Comparison of ENCODE assay signal across 20 cellular contexts in the genomic region with DNA sequence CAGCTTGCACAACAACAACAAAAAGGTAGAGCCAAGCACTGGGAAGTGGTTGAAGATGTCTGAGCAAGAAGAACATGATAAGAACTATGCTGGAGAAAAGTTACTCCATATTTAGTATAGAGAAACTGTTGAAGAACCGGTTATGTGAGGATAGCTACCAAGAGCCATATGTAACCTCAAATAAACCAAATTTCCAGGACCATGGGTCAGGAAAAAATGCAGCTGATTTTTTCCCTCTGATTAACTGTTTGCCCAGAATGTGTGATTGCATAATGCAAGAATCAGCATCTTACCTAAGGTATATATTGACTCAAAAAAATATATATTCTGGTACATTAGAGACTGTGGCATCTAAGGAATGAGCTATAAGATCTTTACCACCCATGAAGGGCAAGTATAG.
"Had no signal": no experiment of that assay in that cellular context is flagged by ENCODE, and none has a peak within 500 bp of the region (broad histone marks: within the 10 kb centered on the region; RNA-seq: fewer than 3 reads in every experiment).

No MANE protein-coding gene starts in this region.

- H3K4me3 Mint-ChIP-seq: activated CD4-positive, alpha-beta memory T cell treated with anti-CD3 and anti-CD28 coated beads for 36 hours; activated CD4-positive, alpha-beta T cell treated with anti-CD3 and anti-CD28 coated beads for 36 hours; activated naive CD8-positive, alpha-beta T cell treated with anti-CD3 and anti-CD28 coated beads, Interleukin-2, amount 10 ng/mL, durations not matched to agents 7 days and 5 days; activated T-cell treated with anti-CD3 and anti-CD28 coated beads, Interleukin-2, amount 50 U/mL, for 72 hours; natural killer cell; stimulated activated naive B cell treated with anti-CD40 and anti-IgM and Interleukin-4, amounts not matched to agents 10 μg/mL and 1 μg/mL and 100 μg/mL, for 72 hours had no signal

- H3K4me1 Mint-ChIP-seq: activated CD4-positive, alpha-beta T cell treated with anti-CD3 and anti-CD28 coated beads for 36 hours; activated naive CD8-positive, alpha-beta T cell treated with anti-CD3 and anti-CD28 coated beads, Interleukin-2, amount 10 ng/mL, durations not matched to agents 7 days and 5 days; natural killer cell; stimulated activated naive B cell treated with anti-CD40 and anti-IgM and Interleukin-4, amounts not matched to agents 10 μg/mL and 1 μg/mL and 100 μg/mL, for 72 hours had no signal

- H3K9me3 Mint-ChIP-seq: activated CD4-positive, alpha-beta memory T cell treated with anti-CD3 and anti-CD28 coated beads for 36 hours; activated naive CD8-positive, alpha-beta T cell treated with anti-CD3 and anti-CD28 coated beads, Interleukin-2, amount 10 ng/mL, durations not matched to agents 7 days and 5 days; activated T-cell treated with anti-CD3 and anti-CD28 coated beads, Interleukin-2, amount 50 U/mL, for 72 hours; natural killer cell; stimulated activated naive B cell treated with anti-CD40 and anti-IgM and Interleukin-4, amounts not matched to agents 10 μg/mL and 1 μg/mL and 100 μg/mL, for 72 hours had no signal

- H3K27ac Mint-ChIP-seq: activated CD4-positive, alpha-beta memory T cell treated with anti-CD3 and anti-CD28 coated beads for 36 hours; activated CD4-positive, alpha-beta T cell treated with anti-CD3 and anti-CD28 coated beads for 36 hours; activated naive CD8-positive, alpha-beta T cell treated with anti-CD3 and anti-CD28 coated beads, Interleukin-2, amount 10 ng/mL, durations not matched to agents 7 days and 5 days; activated T-cell treated with anti-CD3 and anti-CD28 coated beads, Interleukin-2, amount 50 U/mL, for 72 hours; natural killer cell; stimulated activated naive B cell treated with anti-CD40 and anti-IgM and Interleukin-4, amounts not matched to agents 10 μg/mL and 1 μg/mL and 100 μg/mL, for 72 hours had no signal

- H3K36me3 Mint-ChIP-seq: activated CD4-positive, alpha-beta memory T cell treated with anti-CD3 and anti-CD28 coated beads for 36 hours; activated naive CD8-positive, alpha-beta T cell treated with anti-CD3 and anti-CD28 coated beads, Interleukin-2, amount 10 ng/mL, durations not matched to agents 7 days and 5 days; natural killer cell; stimulated activated naive B cell treated with anti-CD40 and anti-IgM and Interleukin-4, amounts not matched to agents 10 μg/mL and 1 μg/mL and 100 μg/mL, for 72 hours had no signal

- DNase-seq: activated CD4-positive, alpha-beta memory T cell treated with anti-CD3 and anti-CD28 coated beads for 36 hours; activated CD4-positive, alpha-beta T cell treated with anti-CD3 and anti-CD28 coated beads for 36 hours; activated gamma-delta T cell treated with Interleukin-2 at 50 U/mL for 16 hours; activated naive CD8-positive, alpha-beta T cell treated with anti-CD3 and anti-CD28 coated beads, Interleukin-2, amount 10 ng/mL, durations not matched to agents 7 days and 5 days; activated T-cell treated with anti-CD3 and anti-CD28 coated beads, Interleukin-2, amount 50 U/mL, for 72 hours; aorta; dorsolateral prefrontal cortex; kidney glomerular epithelial cell; left ventricle myocardium superior; mesenchymal stem cell; natural killer cell; posterior cingulate gyrus; stimulated activated CD4-positive, alpha-beta T cell treated with anti-CD3 and anti-CD28 coated beads, Interleukin-15, amount 100 ng/mL, for 24 hours; stimulated activated CD4-positive, alpha-beta T cell treated with anti-CD3 and anti-CD28 coated beads, Interleukin-4, amount 100 ng/mL, for 1 hour; stimulated activated naive B cell treated with anti-CD40 and anti-IgM and Interleukin-4, amounts not matched to agents 10 μg/mL and 1 μg/mL and 100 μg/mL, for 72 hours; T-helper 1 cell; T1000; uterus had no signal

- ATAC-seq: activated CD4-positive, alpha-beta T cell treated with anti-CD3 and anti-CD28 coated beads for 36 hours; activated T-cell treated with anti-CD3 and anti-CD28 coated beads, Interleukin-2, amount 50 U/mL, for 72 hours; left ventricle myocardium superior; natural killer cell; stimulated activated naive B cell treated with anti-CD40 and anti-IgM and Interleukin-4, amounts not matched to agents 10 μg/mL and 1 μg/mL and 100 μg/mL, for 72 hours had no signal

- H3K27ac ChIP-seq: esophagus muscularis mucosa, thyroid gland, uterus had no signal
